ENCODE assay signal across 1 cellular context in the genomic region with DNA sequence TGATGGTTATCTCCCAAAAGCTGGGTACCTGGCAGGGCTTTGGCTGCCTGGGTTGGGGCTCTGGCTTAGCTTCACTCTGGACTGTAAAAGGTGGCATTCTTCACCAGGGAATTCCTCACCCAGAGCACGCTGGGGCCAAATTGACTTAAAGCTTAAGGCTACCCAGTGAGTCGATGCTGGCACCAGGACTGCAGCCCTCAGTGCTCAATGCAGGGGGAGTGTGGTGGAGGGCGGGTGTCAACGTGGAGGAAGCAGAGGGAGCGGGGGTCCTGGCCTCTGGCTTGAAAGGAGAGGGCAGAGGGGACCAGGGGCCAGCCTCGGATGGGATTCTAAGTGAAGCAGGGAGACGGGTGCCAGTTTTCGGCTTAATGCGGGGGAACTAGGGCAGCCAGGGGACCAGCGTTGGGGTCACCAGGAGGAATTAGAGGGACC.
TF ChIP-seq lines count a peak whose summit lies in the region.

No MANE protein-coding gene starts in this region.

TF ChIP-seq in endothelial cell of umbilical vein, 7 proteins besides CTCF, POLR2A, EP300 and RAD21:
- TF ChIP-seq, protein P1, sequence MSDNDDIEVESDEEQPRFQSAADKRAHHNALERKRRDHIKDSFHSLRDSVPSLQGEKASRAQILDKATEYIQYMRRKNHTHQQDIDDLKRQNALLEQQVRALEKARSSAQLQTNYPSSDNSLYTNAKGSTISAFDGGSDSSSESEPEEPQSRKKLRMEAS (IDR thresholded peaks at IDR 0.05; ENCODE audit: insufficient read depth, insufficient read length) = no peak
- no peak for TF ChIP-seq EZH2 (IDR thresholded peaks at IDR 0.05; ENCODE audit: borderline replicate concordance, low read depth, low read length, severe bottlenecking)
